16 cellular contexts compared by ENCODE assay signal in genomic region chr2:2877427-2877826, GRCh38.
"Had no signal": no experiment of that assay in that cellular context is flagged by ENCODE, and none has a peak within 500 bp of the region (broad histone marks: within the 10 kb centered on the region; RNA-seq: fewer than 3 reads in every experiment).

No MANE protein-coding gene starts in this region.

- H3K4me1 ChIP-seq: ascending aorta had no signal

- DNase-seq: activated CD4-positive, alpha-beta memory T cell treated with anti-CD3 and anti-CD28 coated beads for 36 hours; activated CD4-positive, alpha-beta T cell treated with anti-CD3 and anti-CD28 coated beads for 1 hour; activated CD8-positive, alpha-beta memory T cell treated with anti-CD3 and anti-CD28 coated beads, Interleukin-2, amount 50 U/mL, for 4 hours; effector CD4-positive, alpha-beta T cell; left ventricle myocardium superior; spleen; stimulated activated CD4-positive, alpha-beta T cell treated with anti-CD3 and anti-CD28 coated beads, Interleukin-1b, Interleukin-23, amount 100 ng/mL, for 48 hours; stimulated activated naive B cell treated with anti-CD40 and anti-IgM and Interleukin-4, amounts not matched to agents 10 μg/mL and 1 μg/mL and 100 μg/mL, for 72 hours; T-cell; T1000 had no signal

- H3K4me3 Mint-ChIP-seq: activated CD4-positive, alpha-beta memory T cell treated with anti-CD3 and anti-CD28 coated beads for 36 hours; stimulated activated naive B cell treated with anti-CD40 and anti-IgM and Interleukin-4, amounts not matched to agents 10 μg/mL and 1 μg/mL and 100 μg/mL, for 72 hours; T-cell; type B pancreatic cell had no signal

- H3K27me3 Mint-ChIP-seq: activated CD4-positive, alpha-beta memory T cell treated with anti-CD3 and anti-CD28 coated beads for 36 hours; stimulated activated naive B cell treated with anti-CD40 and anti-IgM and Interleukin-4, amounts not matched to agents 10 μg/mL and 1 μg/mL and 100 μg/mL, for 72 hours; T-cell had no signal

- H3K9me3 ChIP-seq: ascending aorta had no signal

- FAIRE-seq: colon, frontal cortex, keratinocyte had no signal

- ATAC-seq: left ventricle myocardium superior; stimulated activated naive B cell treated with anti-CD40 and anti-IgM and Interleukin-4, amounts not matched to agents 10 μg/mL and 1 μg/mL and 100 μg/mL, for 72 hours; T-cell had no signal

- H3K27ac ChIP-seq: ascending aorta, cardiac muscle cell, spleen had no signal

- H3K9me3 Mint-ChIP-seq: activated CD4-positive, alpha-beta memory T cell treated with anti-CD3 and anti-CD28 coated beads for 36 hours; type B pancreatic cell had no signal

- H3K36me3 Mint-ChIP-seq: activated CD4-positive, alpha-beta memory T cell treated with anti-CD3 and anti-CD28 coated beads for 36 hours; stimulated activated naive B cell treated with anti-CD40 and anti-IgM and Interleukin-4, amounts not matched to agents 10 μg/mL and 1 μg/mL and 100 μg/mL, for 72 hours; T-cell; type B pancreatic cell had no signal

- H3K36me3 ChIP-seq: ascending aorta, cardiac muscle cell, spleen had no signal

- H3K27ac Mint-ChIP-seq: activated CD4-positive, alpha-beta memory T cell treated with anti-CD3 and anti-CD28 coated beads for 36 hours; stimulated activated naive B cell treated with anti-CD40 and anti-IgM and Interleukin-4, amounts not matched to agents 10 μg/mL and 1 μg/mL and 100 μg/mL, for 72 hours; T-cell; type B pancreatic cell had no signal

- H3K27me3 ChIP-seq: ascending aorta, cardiac muscle cell, spleen had no signal

- H3K4me3 ChIP-seq: ascending aorta, cardiac muscle cell, spleen had no signal
